Comparison of ENCODE assay signal across 1 cellular context in genomic region chr19:39098365-39099269, GRCh38.
TF ChIP-seq lines count a peak whose summit lies in the region.

No MANE protein-coding gene starts in this region.

TF ChIP-seq in SK-N-SH treated with all-trans-retinoic acid at 6 μM for 48 hours, 23 proteins besides CTCF, POLR2A, EP300 and RAD21 (continued from another document):
- no peak for TF ChIP-seq POU6F1 (CRISPR knock-in tag; IDR thresholded peaks at IDR 0.05; ENCODE audit: borderline replicate concordance, low read depth)
- TF ChIP-seq BACH2 (CRISPR knock-in tag; IDR thresholded peaks at IDR 0.05; ENCODE audit: borderline replicate concordance) = no peak
- TF ChIP-seq, protein P1, sequence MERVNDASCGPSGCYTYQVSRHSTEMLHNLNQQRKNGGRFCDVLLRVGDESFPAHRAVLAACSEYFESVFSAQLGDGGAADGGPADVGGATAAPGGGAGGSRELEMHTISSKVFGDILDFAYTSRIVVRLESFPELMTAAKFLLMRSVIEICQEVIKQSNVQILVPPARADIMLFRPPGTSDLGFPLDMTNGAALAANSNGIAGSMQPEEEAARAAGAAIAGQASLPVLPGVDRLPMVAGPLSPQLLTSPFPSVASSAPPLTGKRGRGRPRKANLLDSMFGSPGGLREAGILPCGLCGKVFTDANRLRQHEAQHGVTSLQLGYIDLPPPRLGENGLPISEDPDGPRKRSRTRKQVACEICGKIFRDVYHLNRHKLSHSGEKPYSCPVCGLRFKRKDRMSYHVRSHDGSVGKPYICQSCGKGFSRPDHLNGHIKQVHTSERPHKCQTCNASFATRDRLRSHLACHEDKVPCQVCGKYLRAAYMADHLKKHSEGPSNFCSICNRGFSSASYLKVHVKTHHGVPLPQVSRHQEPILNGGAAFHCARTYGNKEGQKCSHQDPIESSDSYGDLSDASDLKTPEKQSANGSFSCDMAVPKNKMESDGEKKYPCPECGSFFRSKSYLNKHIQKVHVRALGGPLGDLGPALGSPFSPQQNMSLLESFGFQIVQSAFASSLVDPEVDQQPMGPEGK (CRISPR knock-in tag; IDR thresholded peaks at IDR 0.05; ENCODE audit: borderline replicate concordance) = no peak
- TF ChIP-seq ZC3H10 (CRISPR knock-in tag; IDR thresholded peaks at IDR 0.05) = no peak
- TF ChIP-seq ESRRG (CRISPR knock-in tag; IDR thresholded peaks at IDR 0.05) = no peak
- TF ChIP-seq ZFP30 (CRISPR knock-in tag; IDR thresholded peaks at IDR 0.05) = no peak
- TF ChIP-seq SNAI2 (CRISPR knock-in tag; IDR thresholded peaks at IDR 0.05) = no peak
